ENCODE assay signal across 8 cellular contexts in the genomic region with DNA sequence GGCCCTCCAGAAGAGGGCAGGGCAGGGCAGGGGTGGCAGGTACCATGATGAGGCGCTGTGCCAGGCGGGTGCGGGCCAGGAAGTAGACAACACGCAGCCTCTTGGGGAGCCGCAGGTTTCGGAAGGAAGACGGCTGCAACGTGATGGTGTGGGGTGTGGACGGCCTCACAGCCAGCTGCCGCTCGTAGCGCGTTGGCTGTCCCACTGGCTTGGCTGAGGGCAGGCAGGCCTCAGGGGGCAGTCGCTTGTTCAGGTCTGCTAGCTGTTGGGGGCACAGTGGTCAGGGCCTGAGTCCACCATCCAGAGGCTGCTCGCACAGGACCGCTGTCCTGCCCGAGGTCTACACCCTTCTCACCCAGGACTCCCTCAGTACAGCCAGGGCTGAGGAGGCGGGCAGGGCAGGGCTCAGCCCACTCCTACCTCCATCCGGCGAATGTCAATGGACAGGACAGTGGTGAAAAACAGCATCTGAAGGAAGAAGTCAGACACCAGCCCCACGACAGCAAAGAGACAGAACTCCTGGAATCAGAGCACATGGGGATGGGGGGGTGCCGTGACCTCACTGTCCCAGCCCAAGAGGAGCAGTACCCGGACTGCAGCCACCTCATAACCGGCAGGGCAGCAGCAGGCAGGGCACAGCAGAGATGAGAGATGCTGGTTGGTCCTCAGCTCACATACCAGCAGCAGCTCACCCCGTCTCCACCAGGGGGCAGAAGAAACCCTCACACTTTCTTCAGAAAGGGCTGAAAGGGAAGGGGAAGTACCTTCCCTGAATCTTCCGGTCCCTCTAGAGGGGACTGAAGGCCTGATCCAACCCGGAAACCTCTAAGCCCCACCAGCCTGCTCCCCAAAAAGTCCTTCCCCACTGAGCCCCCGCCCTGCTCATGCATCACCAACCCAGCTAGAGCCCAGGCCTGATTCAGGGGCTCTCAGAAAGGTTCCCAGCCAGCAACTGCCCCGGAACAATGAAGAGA. TPM values are rescaled to one million over a fixed set of nuclear protein-coding genes. Genes with fewer than 3 reads are reported as not detected.
DNase-seq lines count a peak whose midpoint lies in the region; ATAC-seq, FAIRE-seq and TF ChIP-seq lines count a peak whose summit lies in the region.

No MANE protein-coding gene starts in this region.

- H3K36me3 Mint-ChIP-seq in H9 (ENCODE audit: insufficient read depth in 1 of 3, low read depth in 3 of 3) = peaks cover 24 to 55% (median 48%) of the 10 kb centered on the region in 3 experiments

- peaks cover 10 to 17% of the 10 kb centered on the region in 2 experiments for H3K4me1 Mint-ChIP-seq in H9

- no peak for TF ChIP-seq POLR2A in vagina (IDR thresholded peaks at IDR 0.05)

- H3K27ac ChIP-seq in H9 (ENCODE audit: insufficient read length, low read depth, low read length) (peak overlapping the region; percentile 15), angular gyrus (ENCODE audit: low read depth, low read length) (peak overlapping the region; percentile 26), right cardiac atrium (ENCODE audit: low read length) (peak overlapping the region; percentile 38), vagina (peak overlapping the region; percentile 81)

- DNase-seq in H9 (peak; percentile 93), NAMALWA (ENCODE audit: low spot score) (peak; percentile 91), T-helper 1 cell (peak; percentile 65 to 89 (median 79)), right cardiac atrium (peak; percentile 85 to 95 (median 92)), renal cortical epithelial cell (ENCODE audit: low read depth) (peak; percentile 80), vagina (ENCODE audit: extremely low spot score in 2 of 2) (no peak)

- H3K79me1 ChIP-seq in H9 (ENCODE audit: insufficient read depth, low read depth, low read length, poor library complexity, severe bottlenecking) = no peaks in the 10 kb centered on the region

- H3K4me1 ChIP-seq in H9 (ENCODE audit: insufficient read depth, low read length) (no peaks in the 10 kb centered on the region), right cardiac atrium (ENCODE audit: control insufficient read depth, insufficient read depth, low read length) (peaks cover 6% of the 10 kb centered on the region), vagina (peaks cover 17% of the 10 kb centered on the region)

- no peaks in the 10 kb centered on the region for H3K23me2 ChIP-seq in H9 (ENCODE audit: insufficient read length, low read depth, low read length, poor library complexity, severe bottlenecking)

- no peak overlapping the region for H3K4me2 ChIP-seq in H9 (ENCODE audit: insufficient read depth, insufficient read length, low read length)

- no peak overlapping the region for H2BK20ac ChIP-seq in H9 (ENCODE audit: low read depth, low read length, poor library complexity, severe bottlenecking)

- peaks cover 0 to 41% of the 10 kb centered on the region in 2 donors for H3K36me3 ChIP-seq in vagina

- H3K56ac ChIP-seq in H9 (ENCODE audit: insufficient read length, low read depth, low read length) = no peak overlapping the region

- H3K27ac Mint-ChIP-seq in H9 = peak overlapping the region; percentile 86 to 99 (median 97)

- WGBS in H9 (ENCODE audit: extremely low coverage, insufficient read length, low lambda C conversion rate) = no CpG with 5 or more reads among the region's 29 CpGs
- 70% methylated on average over 29 of the region's 29 CpGs for WGBS in right cardiac atrium

- H2BK15ac ChIP-seq in H9 (ENCODE audit: low read depth, low read length) = no peak overlapping the region

- peaks cover 2% of the 10 kb centered on the region for H4K20me1 ChIP-seq in H9 (ENCODE audit: control insufficient read depth, insufficient read depth, insufficient read length)

- H3K14ac ChIP-seq in H9 (ENCODE audit: insufficient read depth, low read length) = no peak overlapping the region

- no peak overlapping the region for H2BK12ac ChIP-seq in H9 (ENCODE audit: insufficient read length, low read depth, low read length)

- no peak overlapping the region for H2BK5ac ChIP-seq in H9 (ENCODE audit: insufficient read length, low read length)

- TF ChIP-seq CTCF in H9 (conservative IDR thresholded peaks at IDR 0.05) (peak; percentile 96), vagina (IDR thresholded peaks at IDR 0.05) (peak; percentile 88 to 93 (median 91))

- no peak overlapping the region for H3K23ac ChIP-seq in H9 (ENCODE audit: insufficient read length, low read depth, low read length)

- H4K8ac ChIP-seq in H9 (replicated peaks; ENCODE audit: insufficient read length, low read depth, low read length) = no peak overlapping the region

- no peak overlapping the region for H3K9ac ChIP-seq in H9 (ENCODE audit: extremely low read depth, insufficient read length, low read length)

- H3K4ac ChIP-seq in H9 (ENCODE audit: low read depth, low read length) = no peak overlapping the region

- H4K5ac ChIP-seq in H9 (ENCODE audit: insufficient read length, low read depth, low read length) = no peak overlapping the region

- H3K18ac ChIP-seq in H9 (ENCODE audit: insufficient read length, low read depth, low read length) = peak overlapping the region; percentile 51

- H3K27me3 ChIP-seq in H9 (ENCODE audit: insufficient read depth, low read length) (no peaks in the 10 kb centered on the region), right cardiac atrium (ENCODE audit: control insufficient read depth, insufficient read depth) (no peaks in the 10 kb centered on the region), vagina (no peaks in the 10 kb centered on the region)

- no peaks in the 10 kb centered on the region for H3K9me3 ChIP-seq in H9 (ENCODE audit: control insufficient read depth, low read depth, low read length)
- H3K9me3 ChIP-seq in right cardiac atrium (ENCODE audit: control insufficient read depth, low read length) = no peaks in the 10 kb centered on the region
- no peaks in the 10 kb centered on the region for H3K9me3 ChIP-seq in vagina

- no peaks in the 10 kb centered on the region; the same call in 1 of the 2 replicates for H3K27me3 Mint-ChIP-seq in H9 (ENCODE audit: low read depth)

- no peak overlapping the region for H4K91ac ChIP-seq in H9 (ENCODE audit: insufficient read length, low read depth, low read length)

- no peak overlapping the region for H2AK5ac ChIP-seq in H9 (ENCODE audit: insufficient read length, low read length)

- H2AFZ ChIP-seq in H9 (ENCODE audit: low read length) = no peak overlapping the region

- FAIRE-seq in G401.6 (lab: Jason Lieb, UNC) = peak; percentile 86

- peaks cover 0 to 9% of the 10 kb centered on the region in 2 experiments; a peak in 4 of 5 replicates for H3K9me3 Mint-ChIP-seq in H9

- intact Hi-C loops in right cardiac atrium (cut with DNase I) (loop anchor here in 2 of 4 donors (2.0 to 5.0 kb wide), 2 partner anchors 52 to 56 kb away; no protein-coding TSS in a partner anchor), vagina (cut with DNase I) (loop anchor here (5.0 kb wide), 1 partner anchor 57 kb away; the partner anchor contains the start of gene SCAP)

- ATAC-seq in right cardiac atrium = peak; percentile 70 to 78

- H3T11ph ChIP-seq in H9 (ENCODE audit: low read length) = no peak overlapping the region

- H2BK120ac ChIP-seq in H9 (ENCODE audit: low read depth, low read length, poor library complexity, severe bottlenecking) = no peak overlapping the region

- H3K79me2 ChIP-seq in H9 (ENCODE audit: insufficient read depth, low read length) = no peaks in the 10 kb centered on the region

- H3K4me3 ChIP-seq in right cardiac atrium (ENCODE audit: low read length) (no peak overlapping the region), vagina (no peak overlapping the region)

- no peak overlapping the region; a peak in 1 of 5 replicates for H3K4me3 Mint-ChIP-seq in H9

RNA-seq across cellular contexts. Expression of gene PTPN23, which starts 40.0 kb away (rescaled TPM):
- 38.0 and 42.2 TPM in 2 replicates for total RNA-seq in H9 (2021)
- 10 to 100 TPM; 17.7 to 23.0 (median 18.0) TPM for total RNA-seq in right cardiac atrium
- polyA plus RNA-seq in right cardiac atrium = 14.1 TPM
- 10.6 and 50.3 TPM in 2 replicates for total RNA-seq in renal cortical epithelial cell
- total RNA-seq in vagina = 30.2 TPM

RNA-seq across cellular contexts. Expression of gene SCAP, which starts 54.9 kb away (rescaled TPM):
- total RNA-seq in H9 (2021) (101 and 104 TPM in 2 replicates), right cardiac atrium (10 to 100 TPM; 38.4 to 46.6 (median 44.0) TPM), renal cortical epithelial cell (37.9 and 91.4 TPM in 2 replicates), vagina (84.7 TPM)
- 31.1 TPM for polyA plus RNA-seq in right cardiac atrium

Comparison
In these comparisons a context has a peak if more than half of its experiments do, and no peak if none do; other contexts are left out.
1. DNase-seq: peak in H9 (single experiment), NAMALWA (single experiment), T-helper 1 cell (5 of 5), right cardiac atrium (3 of 3) and renal cortical epithelial cell (single experiment); none in vagina (0 of 2).
2. H3K27ac ChIP-seq: peak in every context shown above with its lines; median percentile 81 in vagina; 38 in right cardiac atrium; 26 in angular gyrus; 15 in H9.